1 cellular context compared by ENCODE assay signal in genomic region chr17:28727727-28728363, GRCh38.
TF ChIP-seq lines count a peak whose summit lies in the region.

No MANE protein-coding gene starts in this region.

TF ChIP-seq in GM12878, 131 proteins besides CTCF, POLR2A, EP300 and RAD21 (continued from another document):
- TF ChIP-seq ZBTB33 (IDR thresholded peaks at IDR 0.05) (no peak), POU2F2 (IDR thresholded peaks at IDR 0.05; ENCODE audit: borderline replicate concordance, low read depth, low read length) (peak; percentile 85), MTA2 (IDR thresholded peaks at IDR 0.05; ENCODE audit: low read depth) (peak; percentile 75), NFYA (IDR thresholded peaks at IDR 0.05; ENCODE audit: borderline replicate concordance, low read depth, low read length) (no peak), IRF3 (IDR thresholded peaks at IDR 0.05) (no peak), RELB (IDR thresholded peaks at IDR 0.05; ENCODE audit: low read depth) (peak; percentile 86), FOXK2 (IDR thresholded peaks at IDR 0.05) (peak; percentile 38; the same call in 1 of the 2 replicates), ZNF24 (IDR thresholded peaks at IDR 0.05) (no peak), ZZZ3 (IDR thresholded peaks at IDR 0.05; ENCODE audit: control insufficient read depth, insufficient read length, low read depth) (no peak), EED (IDR thresholded peaks at IDR 0.05; ENCODE audit: low read depth) (peak; percentile 93), MLLT1 (IDR thresholded peaks at IDR 0.05) (0 out of 2 replicates have a peak, but pooled peaks have one; percentile 34), E2F8 (IDR thresholded peaks at IDR 0.05; ENCODE audit: low read depth, partially characterized antibody) (peak; percentile 28), ZNF592 (IDR thresholded peaks at IDR 0.05) (no peak), CBFB (IDR thresholded peaks at IDR 0.05; ENCODE audit: low read depth) (peak; percentile 55; the same call in 1 of the 2 replicates), RB1 (IDR thresholded peaks at IDR 0.05; ENCODE audit: borderline replicate concordance) (no peak; the same call in 1 of the 2 replicates), BCL3 (IDR thresholded peaks at IDR 0.05; ENCODE audit: borderline replicate concordance, insufficient read depth, low read depth, low read length, poor library complexity, severe bottlenecking) (peak; percentile 98), TCF12 (IDR thresholded peaks at IDR 0.05; ENCODE audit: low read depth, low read length) (peak; percentile 68), SMC3 (IDR thresholded peaks at IDR 0.05; ENCODE audit: borderline replicate concordance, low read length) (no peak), SKIL (IDR thresholded peaks at IDR 0.05; ENCODE audit: low read depth, poor library complexity, severe bottlenecking) (peak; percentile 86), SMARCA5 (IDR thresholded peaks at IDR 0.05) (peak; percentile 79), CBX5 (IDR thresholded peaks at IDR 0.05; ENCODE audit: low read depth) (no peak), ZNF217 (IDR thresholded peaks at IDR 0.05) (peak; percentile 39; the same call in 1 of the 2 replicates), ASH2L (IDR thresholded peaks at IDR 0.05; ENCODE audit: borderline replicate concordance, low read depth) (no peak), SRF (IDR thresholded peaks at IDR 0.05; ENCODE audit: low read depth in 2 of 2, low read length in 2 of 2) (no peak)
TF ChIP-seq in GM12878: peak in this region for 38.
